ENCODE assay signal across 9 cellular contexts in genomic region chr20:1327827-1328679, GRCh38. TPM values are rescaled to one million over a fixed set of nuclear protein-coding genes. Genes with fewer than 3 reads are reported as not detected.
DNase-seq lines count a peak whose midpoint lies in the region; ATAC-seq, FAIRE-seq and TF ChIP-seq lines count a peak whose summit lies in the region.
"Had no signal": no experiment of that assay in that cellular context is flagged by ENCODE, and none has a peak within 500 bp of the region (broad histone marks: within the 10 kb centered on the region; RNA-seq: fewer than 3 reads in every experiment).

No MANE protein-coding gene starts in this region.

- no peaks in the 10 kb centered on the region for H3K36me3 Mint-ChIP-seq in chondrocyte (ENCODE audit: low read depth)
- H3K36me3 Mint-ChIP-seq in nephron progenitor cell (ENCODE audit: low read depth) = peaks cover 29% of the 10 kb centered on the region
- no peaks in the 10 kb centered on the region for H3K36me3 Mint-ChIP-seq in natural killer cell treated with Interleukin-12 subunit alpha and Interleukin-12 subunit beta and Interleukin-15 and Interleukin-18, amount 100 ng/mL, for 72 hours

- peak overlapping the region; percentile 42 for H3K27ac ChIP-seq in 22Rv1
- peak overlapping the region; percentile 36 for H3K27ac ChIP-seq in HCT116 (ENCODE audit: low read depth, low read length)

- TF ChIP-seq CTCF in 22Rv1 (IDR thresholded peaks at IDR 0.05) (no peak), HCT116 (IDR thresholded peaks at IDR 0.05 in 2 of 3, conservative IDR thresholded peaks at IDR 0.05 in 1 of 3; ENCODE audit: borderline replicate concordance in 1 of 3, insufficient read depth in 1 of 3, low read depth in 2 of 3, low read length in 2 of 3) (no peak), chondrocyte (IDR thresholded peaks at IDR 0.05) (no peak), nephron progenitor cell (IDR thresholded peaks at IDR 0.05) (no peak)

- H3K4me3 Mint-ChIP-seq in chondrocyte (ENCODE audit: unreplicated experiment) (no peak overlapping the region), nephron progenitor cell (peak overlapping the region; percentile 60)
- H3K4me3 Mint-ChIP-seq in natural killer cell treated with Interleukin-12 subunit alpha and Interleukin-12 subunit beta and Interleukin-15 and Interleukin-18, amount 100 ng/mL, for 72 hours = no peak overlapping the region

- H3K4me1 Mint-ChIP-seq in chondrocyte (ENCODE audit: low read depth) (peaks cover 14% of the 10 kb centered on the region), nephron progenitor cell (peaks cover 17% of the 10 kb centered on the region)
- H3K4me1 Mint-ChIP-seq in natural killer cell treated with Interleukin-12 subunit alpha and Interleukin-12 subunit beta and Interleukin-15 and Interleukin-18, amount 100 ng/mL, for 72 hours (ENCODE audit: low read depth in 2 of 2) = peaks cover 0 to 28% of the 10 kb centered on the region in 2 donors

- no peaks in the 10 kb centered on the region for H4K20me1 ChIP-seq in HCT116 (ENCODE audit: insufficient read depth)

- H3K4me3 ChIP-seq in HCT116 (replicated peaks in 1 of 2; ENCODE audit: low read depth in 1 of 2, low read length in 2 of 2) = no peak overlapping the region; a peak in 1 of 4 replicates

- peaks cover 76% of the 10 kb centered on the region for H3K79me2 ChIP-seq in HCT116 (ENCODE audit: insufficient read depth, low read length)

- no peak for FAIRE-seq in GM19239 (lab: Jason Lieb, UNC)

- TF ChIP-seq RAD21 in HCT116 (IDR thresholded peaks at IDR 0.05; ENCODE audit: low read depth) = no peak

- peak overlapping the region; percentile 99 for H3K9ac ChIP-seq in HCT116 (ENCODE audit: low read length)

- ATAC-seq in HCT116 = no peak
- no peak for ATAC-seq in natural killer cell treated with Interleukin-12 subunit alpha and Interleukin-12 subunit beta and Interleukin-15 and Interleukin-18, amount 100 ng/mL, for 72 hours

- peaks cover 32 to 52% of the 10 kb centered on the region in 2 experiments for H3K4me1 ChIP-seq in HCT116 (ENCODE audit: control insufficient read depth in 1 of 2, insufficient read depth in 2 of 2, low read length in 2 of 2)

- no TSS peak for BruUV-seq in HCT116 (replicated peaks; lab: Mats Ljungman, UMichigan)

- H3K27ac Mint-ChIP-seq in chondrocyte (ENCODE audit: unreplicated experiment) = peak overlapping the region; percentile 87
- H3K27ac Mint-ChIP-seq in nephron progenitor cell = peak overlapping the region; percentile 80
- no peak overlapping the region for H3K27ac Mint-ChIP-seq in natural killer cell treated with Interleukin-12 subunit alpha and Interleukin-12 subunit beta and Interleukin-15 and Interleukin-18, amount 100 ng/mL, for 72 hours

- H3K4me2 ChIP-seq in HCT116 (ENCODE audit: low read length) = peak overlapping the region; percentile 94

- DNase-seq in HCT116 (ENCODE audit: low read depth, low spot score) = no peak
- DNase-seq in chondrocyte (ENCODE audit: low spot score) = no peak
- no peak for DNase-seq in nephron progenitor cell
- DNase-seq in natural killer cell treated with Interleukin-12 subunit alpha and Interleukin-12 subunit beta and Interleukin-15 and Interleukin-18, amount 100 ng/mL, for 72 hours (ENCODE audit: low spot score) = no peak
- DNase-seq in midbrain (lab: John Stamatoyannopoulos, UW) = no peak
- no peak for DNase-seq in GM19239 (ENCODE audit: insufficient read length, low spot score)
- DNase-seq in GM19240 (ENCODE audit: insufficient read length, low spot score) = no peak
- DNase-seq: SHP77 treated with DMSO at 0.1 percent for 48 hours had no signal

- no peak overlapping the region for H2AFZ ChIP-seq in HCT116 (ENCODE audit: low read depth, low read length, poor library complexity, severe bottlenecking)

- no peaks in the 10 kb centered on the region for H3K9me3 ChIP-seq in HCT116 (ENCODE audit: control insufficient read depth in 1 of 2, insufficient read depth in 1 of 2, low read depth in 1 of 2, low read length in 2 of 2)

- POLR2A ChIA-PET in HCT116 (lab: Charles Lee) = no interaction called here

- CTCF ChIA-PET in HCT116 (lab: Charles Lee) = interaction anchor here (0.5 kb wide), 1 partner anchor 112 kb away, joined by 3 read pairs; no protein-coding TSS in a partner anchor

- H3K27me3 ChIP-seq in HCT116 (ENCODE audit: insufficient read depth, low read length) = no peaks in the 10 kb centered on the region

- intact Hi-C loops in HCT116 (cut with micrococcal nuclease) = loop anchor here (5.0 kb wide), 2 partner anchors 64 to 139 kb away; partner anchors contain the start of genes FKBP1A and NSFL1C

- RAD21 ChIA-PET in HCT116 (lab: Charles Lee; ENCODE audit: low non-redundant PET in 1 of 2, low total read pairs in 2 of 2, uncharacterized antibody in 2 of 2, unreplicated experiment in 2 of 2) = interaction anchor here in 1 of 2 experiments (0.5 kb wide), 1 partner anchor 56 kb away, joined by 4 read pairs; no protein-coding TSS in a partner anchor

- no peak for TF ChIP-seq POLR2A in HCT116 (IDR thresholded peaks at IDR 0.05; ENCODE audit: borderline replicate concordance, extremely low read depth, insufficient read depth, insufficient read length)

- H3K27me3 Mint-ChIP-seq in chondrocyte (ENCODE audit: low read depth) = no peaks in the 10 kb centered on the region
- H3K27me3 Mint-ChIP-seq in nephron progenitor cell (ENCODE audit: low read depth, poor library complexity) = peaks cover 2% of the 10 kb centered on the region
- no peaks in the 10 kb centered on the region for H3K27me3 Mint-ChIP-seq in natural killer cell treated with Interleukin-12 subunit alpha and Interleukin-12 subunit beta and Interleukin-15 and Interleukin-18, amount 100 ng/mL, for 72 hours

- H3K36me3 ChIP-seq in HCT116 (ENCODE audit: control insufficient read depth in 1 of 2, insufficient read depth in 2 of 2, low read length in 2 of 2) = 0 out of 4 replicates have a peak, but pooled peaks cover 0 to 3% of the 10 kb centered on the region in 2 experiments

- no peaks in the 10 kb centered on the region for H3K9me2 ChIP-seq in HCT116 (ENCODE audit: insufficient read depth)

- H3K9me3 Mint-ChIP-seq in chondrocyte (ENCODE audit: low read depth) = no peaks in the 10 kb centered on the region
- no peaks in the 10 kb centered on the region for H3K9me3 Mint-ChIP-seq in nephron progenitor cell
- no peaks in the 10 kb centered on the region for H3K9me3 Mint-ChIP-seq in natural killer cell treated with Interleukin-12 subunit alpha and Interleukin-12 subunit beta and Interleukin-15 and Interleukin-18, amount 100 ng/mL, for 72 hours

TF ChIP-seq in HCT116, 20 proteins besides CTCF, POLR2A, EP300 and RAD21:
- TF ChIP-seq MAX (IDR thresholded peaks at IDR 0.05) = no peak
- TF ChIP-seq ZNF274 (IDR thresholded peaks at IDR 0.05; ENCODE audit: low read depth, low read length) = no peak
- TF ChIP-seq YY1 (IDR thresholded peaks at IDR 0.05; ENCODE audit: extremely low read depth, insufficient replicate concordance, low read depth, low read length) = no peak
- no peak for TF ChIP-seq SRF (IDR thresholded peaks at IDR 0.05; ENCODE audit: low read depth)
- no peak for TF ChIP-seq JUND (IDR thresholded peaks at IDR 0.05)
- TF ChIP-seq TCF7L2 (IDR thresholded peaks at IDR 0.05; ENCODE audit: borderline replicate concordance, extremely low read depth, insufficient read depth, insufficient read length) = no peak
- no peak for TF ChIP-seq ZFX (IDR thresholded peaks at IDR 0.05)
- TF ChIP-seq ATF3 (IDR thresholded peaks at IDR 0.05) = no peak
- no peak for TF ChIP-seq EZH2phosphoT487 (IDR thresholded peaks at IDR 0.05; ENCODE audit: borderline replicate concordance)
- no peak for TF ChIP-seq EZH2 (IDR thresholded peaks at IDR 0.05)
- no peak for TF ChIP-seq POLR2AphosphoS5 (IDR thresholded peaks at IDR 0.05; ENCODE audit: low read depth, low read length)
- TF ChIP-seq CBX3 (IDR thresholded peaks at IDR 0.05; ENCODE audit: low read depth) = no peak
- no peak for TF ChIP-seq ELF1 (IDR thresholded peaks at IDR 0.05; ENCODE audit: borderline replicate concordance, low read depth)

RNA-seq across cellular contexts. Expression of gene SDCBP2, which starts 0.9 kb away (rescaled TPM):
- total RNA-seq in HCT116 (2021; ENCODE audit: unreplicated experiment) = 3.4 TPM
- 3.0 and 3.9 TPM in 2 replicates for polyA plus RNA-seq in HCT116 (2012)
- total RNA-seq in chondrocyte = 0.89 to 2.3 TPM (median 2.0 TPM) in 3 replicates
- 1 to 10 TPM in 1 of 2 donors, under 1 TPM in 1; 0.89 to 1.5 TPM for total RNA-seq in natural killer cell treated with Interleukin-12 subunit alpha and Interleukin-12 subunit beta and Interleukin-15 and Interleukin-18, amount 100 ng/mL, for 72 hours

Comparison
In these comparisons a context has a peak if more than half of its experiments do, and no peak if none do; other contexts are left out.
1. H3K27ac Mint-ChIP-seq: peak in chondrocyte (single experiment) and nephron progenitor cell (single experiment); none in natural killer cell treated with Interleukin-12 subunit alpha and Interleukin-12 subunit beta and Interleukin-15 and Interleukin-18, amount 100 ng/mL, for 72 hours (0 of 2).